In genomic region chr7:93461350-93461749, GRCh38 we compare ENCODE assay signal across 10 cellular contexts.
A peak's percentile ranks its signal among the peaks of the same experiment; 100 is the strongest.
DNase-seq lines count a peak whose midpoint lies in the region; ATAC-seq and TF ChIP-seq lines count a peak whose summit lies in the region.
"Had no signal": no experiment of that assay in that cellular context is flagged by ENCODE, and none has a peak within 500 bp of the region (broad histone marks: within the 10 kb centered on the region; RNA-seq: fewer than 3 reads in every experiment).

No MANE protein-coding gene starts in this region.

- 39% methylated on average over 2 of the region's 2 CpGs for WGBS in SK-N-SH (ENCODE audit: low lambda C conversion rate)

- POLR2A ChIA-PET in SK-N-SH (lab: Yijun Ruan, JAX): no interaction called here

- TF ChIP-seq CTCF in SK-N-SH (IDR thresholded peaks at IDR 0.05): 0 out of 2 replicates have a peak, but pooled peaks have one; percentile 23

- H3F3A ChIP-seq in SK-N-SH (replicated peaks; ENCODE audit: insufficient read depth): no peaks in the 10 kb centered on the region

- no peaks in the 10 kb centered on the region for H3K9me2 ChIP-seq in SK-N-SH

- no peak overlapping the region for H3K9ac ChIP-seq in SK-N-SH

- no peaks in the 10 kb centered on the region for H4K20me1 ChIP-seq in SK-N-SH (ENCODE audit: insufficient read depth)

- no peaks in the 10 kb centered on the region; a peak in 1 of 4 replicates for H3K4me1 ChIP-seq in SK-N-SH (ENCODE audit: control insufficient read depth in 1 of 2, insufficient read depth in 2 of 2, low read depth in 1 of 2, low read length in 1 of 2)

- no peak for TF ChIP-seq EP300 in SK-N-SH (IDR thresholded peaks at IDR 0.05; ENCODE audit: borderline replicate concordance in 1 of 2, low read depth in 1 of 2, low read length in 1 of 2)

- TF ChIP-seq RAD21 in SK-N-SH (IDR thresholded peaks at IDR 0.05; ENCODE audit: low read length): peak; percentile 68

- peak in 2 of 3 experiments; percentile 40 to 77 for DNase-seq in NCI-H1417 (lab: John Stamatoyannopoulos, UW)
- no peak for DNase-seq in NCI-H1417 treated with DMSO at 0.1 percent for 48 hours (lab: John Stamatoyannopoulos, UW)
- DNase-seq in NCI-H1105 (lab: John Stamatoyannopoulos, UW): peak; percentile 26
- DNase-seq in SK-N-SH: no peak
- peak; percentile 8 for DNase-seq in myocyte (ENCODE audit: low read depth)
- no peak for DNase-seq in glomerular visceral epithelial cell (ENCODE audit: extremely low spot score)
- DNase-seq in NCI-H446 treated with DMSO at 0.1 percent for 48 hours (lab: John Stamatoyannopoulos, UW): no peak
- DNase-seq: anterior cingulate cortex, kidney had no signal

- CTCF ChIA-PET in SK-N-SH (lab: Yijun Ruan, JAX): interaction anchor here (0.6 to 1.5 kb wide), 12 partner anchors 8 to 981 kb away, joined by 3 to 8 read pairs (median 3); no protein-coding TSS in a partner anchor

- H3K4me2 ChIP-seq in SK-N-SH: no peak overlapping the region

- no peaks in the 10 kb centered on the region for H3K27me3 ChIP-seq in SK-N-SH (ENCODE audit: insufficient read depth)

- no peaks in the 10 kb centered on the region for H3K36me3 ChIP-seq in SK-N-SH (replicated peaks in 1 of 2; ENCODE audit: control insufficient read depth in 1 of 2, insufficient read depth in 2 of 2, low read length in 1 of 2)

- H2AFZ ChIP-seq in SK-N-SH (ENCODE audit: low read depth): no peak overlapping the region

- no peak overlapping the region for H3K4me3 ChIP-seq in SK-N-SH (ENCODE audit: low read depth in 2 of 2, low read length in 1 of 2)

- H3K79me2 ChIP-seq in SK-N-SH (ENCODE audit: insufficient read depth): no peaks in the 10 kb centered on the region

- ATAC-seq in activated CD4-positive, CD25-positive, alpha-beta regulatory T cell treated with anti-CD3 and anti-CD28 coated beads, Interleukin-2, amount 50 U/mL, for 24 hours: no peak

- H3K9me3 ChIP-seq in SK-N-SH: no peaks in the 10 kb centered on the region

- no peak overlapping the region for H3K27ac ChIP-seq in SK-N-SH (ENCODE audit: low read depth in 2 of 2, low read length in 1 of 2)

TF ChIP-seq in SK-N-SH, 30 proteins besides CTCF, POLR2A, EP300 and RAD21:
- TF ChIP-seq USF2 (IDR thresholded peaks at IDR 0.05; ENCODE audit: borderline replicate concordance, low read depth, low read length): no peak
- TF ChIP-seq JUND (IDR thresholded peaks at IDR 0.05): no peak
- no peak for TF ChIP-seq FOXM1 (IDR thresholded peaks at IDR 0.05; ENCODE audit: low read depth)
- no peak for TF ChIP-seq GABPA (IDR thresholded peaks at IDR 0.05; ENCODE audit: low read depth)
- no peak for TF ChIP-seq FOXJ3 (CRISPR knock-in tag; IDR thresholded peaks at IDR 0.05)
- no peak for TF ChIP-seq IRF3 (IDR thresholded peaks at IDR 0.05; ENCODE audit: low read depth, low read length)
- no peak for TF ChIP-seq MAX (IDR thresholded peaks at IDR 0.05; ENCODE audit: low read depth)
- TF ChIP-seq RCOR1 (IDR thresholded peaks at IDR 0.05; ENCODE audit: low read length): no peak
- TF ChIP-seq PBX3 (IDR thresholded peaks at IDR 0.05): no peak
- TF ChIP-seq ELF1 (IDR thresholded peaks at IDR 0.05): no peak

Comparison
In these comparisons a context has a peak if more than half of its experiments do, and no peak if none do; other contexts are left out.
1. DNase-seq: peak in NCI-H1417 (2 of 3), NCI-H1105 (single experiment) and myocyte (single experiment); none in NCI-H1417 treated with DMSO at 0.1 percent for 48 hours (single experiment), SK-N-SH (single experiment), glomerular visceral epithelial cell (single experiment) and NCI-H446 treated with DMSO at 0.1 percent for 48 hours (single experiment).